ENCODE assay signal across 1 cellular context in the genomic region with DNA sequence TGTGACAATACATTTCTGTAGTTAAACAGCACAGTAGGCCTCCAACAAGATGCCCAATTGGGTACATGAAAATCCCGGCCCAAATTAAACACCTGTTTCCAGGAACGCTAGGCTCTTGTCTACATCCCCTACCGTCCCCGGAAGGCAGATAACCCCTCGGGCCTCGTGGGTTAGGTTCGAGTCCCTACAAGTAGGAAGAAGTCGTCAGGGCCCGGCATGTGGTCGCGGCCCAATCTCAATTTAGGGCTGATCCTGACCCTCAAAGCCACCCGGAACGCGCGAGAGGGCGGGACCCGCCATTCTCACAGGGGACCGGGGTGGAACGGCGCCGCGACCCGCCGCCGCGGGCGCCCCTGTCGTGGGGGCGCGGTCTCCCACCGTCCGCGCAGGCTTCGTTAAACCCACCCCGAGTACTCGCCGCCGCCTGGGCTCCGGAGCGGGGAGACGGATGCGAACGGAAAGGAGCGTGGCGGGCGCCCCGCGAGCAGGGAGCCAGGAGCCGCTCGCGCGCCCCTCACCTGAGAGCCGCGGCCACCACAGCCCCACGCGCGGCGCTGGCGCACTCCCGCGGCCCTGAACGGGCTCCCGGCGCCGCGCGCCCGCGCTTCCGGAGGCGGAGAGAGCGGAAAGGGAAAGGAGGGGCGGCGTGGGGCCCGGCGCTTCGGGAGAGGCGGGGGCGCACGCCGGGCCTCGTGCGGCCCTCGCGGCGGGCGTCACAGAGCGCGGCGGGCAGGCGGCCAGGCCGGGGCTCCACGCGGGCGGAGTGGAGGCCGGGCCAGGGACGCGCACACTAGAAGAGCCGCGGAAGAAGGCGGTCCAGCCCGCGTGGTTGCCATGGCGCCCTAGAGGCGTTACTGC.
TF ChIP-seq lines count a peak whose summit lies in the region.

TSS of gene CFAP97 (minus strand) at position 621 of the 858 bp plus-strand sequence. CDS start 12,804 bp downstream, outside the sequence.

TF ChIP-seq in HepG2, 621 proteins besides CTCF, POLR2A, EP300 and RAD21 (continued from another document and continues in another):
- TF ChIP-seq, protein P1, sequence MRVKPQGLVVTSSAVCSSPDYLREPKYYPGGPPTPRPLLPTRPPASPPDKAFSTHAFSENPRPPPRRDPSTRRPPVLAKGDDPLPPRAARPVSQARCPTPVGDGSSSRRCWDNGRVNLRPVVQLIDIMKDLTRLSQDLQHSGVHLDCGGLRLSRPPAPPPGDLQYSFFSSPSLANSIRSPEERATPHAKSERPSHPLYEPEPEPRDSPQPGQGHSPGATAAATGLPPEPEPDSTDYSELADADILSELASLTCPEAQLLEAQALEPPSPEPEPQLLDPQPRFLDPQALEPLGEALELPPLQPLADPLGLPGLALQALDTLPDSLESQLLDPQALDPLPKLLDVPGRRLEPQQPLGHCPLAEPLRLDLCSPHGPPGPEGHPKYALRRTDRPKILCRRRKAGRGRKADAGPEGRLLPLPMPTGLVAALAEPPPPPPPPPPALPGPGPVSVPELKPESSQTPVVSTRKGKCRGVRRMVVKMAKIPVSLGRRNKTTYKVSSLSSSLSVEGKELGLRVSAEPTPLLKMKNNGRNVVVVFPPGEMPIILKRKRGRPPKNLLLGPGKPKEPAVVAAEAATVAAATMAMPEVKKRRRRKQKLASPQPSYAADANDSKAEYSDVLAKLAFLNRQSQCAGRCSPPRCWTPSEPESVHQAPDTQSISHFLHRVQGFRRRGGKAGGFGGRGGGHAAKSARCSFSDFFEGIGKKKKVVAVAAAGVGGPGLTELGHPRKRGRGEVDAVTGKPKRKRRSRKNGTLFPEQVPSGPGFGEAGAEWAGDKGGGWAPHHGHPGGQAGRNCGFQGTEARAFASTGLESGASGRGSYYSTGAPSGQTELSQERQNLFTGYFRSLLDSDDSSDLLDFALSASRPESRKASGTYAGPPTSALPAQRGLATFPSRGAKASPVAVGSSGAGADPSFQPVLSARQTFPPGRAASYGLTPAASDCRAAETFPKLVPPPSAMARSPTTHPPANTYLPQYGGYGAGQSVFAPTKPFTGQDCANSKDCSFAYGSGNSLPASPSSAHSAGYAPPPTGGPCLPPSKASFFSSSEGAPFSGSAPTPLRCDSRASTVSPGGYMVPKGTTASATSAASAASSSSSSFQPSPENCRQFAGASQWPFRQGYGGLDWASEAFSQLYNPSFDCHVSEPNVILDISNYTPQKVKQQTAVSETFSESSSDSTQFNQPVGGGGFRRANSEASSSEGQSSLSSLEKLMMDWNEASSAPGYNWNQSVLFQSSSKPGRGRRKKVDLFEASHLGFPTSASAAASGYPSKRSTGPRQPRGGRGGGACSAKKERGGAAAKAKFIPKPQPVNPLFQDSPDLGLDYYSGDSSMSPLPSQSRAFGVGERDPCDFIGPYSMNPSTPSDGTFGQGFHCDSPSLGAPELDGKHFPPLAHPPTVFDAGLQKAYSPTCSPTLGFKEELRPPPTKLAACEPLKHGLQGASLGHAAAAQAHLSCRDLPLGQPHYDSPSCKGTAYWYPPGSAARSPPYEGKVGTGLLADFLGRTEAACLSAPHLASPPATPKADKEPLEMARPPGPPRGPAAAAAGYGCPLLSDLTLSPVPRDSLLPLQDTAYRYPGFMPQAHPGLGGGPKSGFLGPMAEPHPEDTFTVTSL (CRISPR knock-in tag; IDR thresholded peaks at IDR 0.05; ENCODE audit: borderline replicate concordance): 0 out of 2 replicates have a peak, but pooled peaks have one; percentile 28
- TF ChIP-seq ZSCAN25 (CRISPR knock-in tag; IDR thresholded peaks at IDR 0.05): no peak
- 0 out of 2 replicates have a peak, but pooled peaks have one; percentile 16 for TF ChIP-seq SKIL (CRISPR knock-in tag; IDR thresholded peaks at IDR 0.05; ENCODE audit: borderline replicate concordance)
- no peak for TF ChIP-seq SMARCE1 (IDR thresholded peaks at IDR 0.05; ENCODE audit: borderline replicate concordance)
- TF ChIP-seq, protein P2, sequence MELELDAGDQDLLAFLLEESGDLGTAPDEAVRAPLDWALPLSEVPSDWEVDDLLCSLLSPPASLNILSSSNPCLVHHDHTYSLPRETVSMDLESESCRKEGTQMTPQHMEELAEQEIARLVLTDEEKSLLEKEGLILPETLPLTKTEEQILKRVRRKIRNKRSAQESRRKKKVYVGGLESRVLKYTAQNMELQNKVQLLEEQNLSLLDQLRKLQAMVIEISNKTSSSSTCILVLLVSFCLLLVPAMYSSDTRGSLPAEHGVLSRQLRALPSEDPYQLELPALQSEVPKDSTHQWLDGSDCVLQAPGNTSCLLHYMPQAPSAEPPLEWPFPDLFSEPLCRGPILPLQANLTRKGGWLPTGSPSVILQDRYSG (CRISPR knock-in tag; IDR thresholded peaks at IDR 0.05): 0 out of 2 replicates have a peak, but pooled peaks have one; percentile 37
- no peak for TF ChIP-seq LCORL (IDR thresholded peaks at IDR 0.05)
- TF ChIP-seq LCORL (CRISPR knock-in tag; IDR thresholded peaks at IDR 0.05): no peak
- TF ChIP-seq ZBTB42 (CRISPR knock-in tag; IDR thresholded peaks at IDR 0.05): no peak
- TF ChIP-seq, protein P3, sequence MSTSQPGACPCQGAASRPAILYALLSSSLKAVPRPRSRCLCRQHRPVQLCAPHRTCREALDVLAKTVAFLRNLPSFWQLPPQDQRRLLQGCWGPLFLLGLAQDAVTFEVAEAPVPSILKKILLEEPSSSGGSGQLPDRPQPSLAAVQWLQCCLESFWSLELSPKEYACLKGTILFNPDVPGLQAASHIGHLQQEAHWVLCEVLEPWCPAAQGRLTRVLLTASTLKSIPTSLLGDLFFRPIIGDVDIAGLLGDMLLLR (CRISPR knock-in tag; IDR thresholded peaks at IDR 0.05): peak; percentile 38; the same call in 1 of the 2 replicates
- TF ChIP-seq ZFP36L2 (CRISPR knock-in tag; IDR thresholded peaks at IDR 0.05): no peak
- peak; percentile 77 for TF ChIP-seq GABPB1 (CRISPR knock-in tag; IDR thresholded peaks at IDR 0.05)
- TF ChIP-seq ZBTB37 (CRISPR knock-in tag; IDR thresholded peaks at IDR 0.05): 0 out of 2 replicates have a peak, but pooled peaks have one; percentile 10
- TF ChIP-seq ZNF841 (CRISPR knock-in tag; IDR thresholded peaks at IDR 0.05; ENCODE audit: borderline replicate concordance): peak; percentile 22; the same call in 1 of the 2 replicates
- no peak for TF ChIP-seq ZNF550 (CRISPR knock-in tag; IDR thresholded peaks at IDR 0.05; ENCODE audit: borderline replicate concordance)
- no peak for TF ChIP-seq ZNF335 (CRISPR knock-in tag; IDR thresholded peaks at IDR 0.05)
- TF ChIP-seq ZNF589 (CRISPR knock-in tag; conservative IDR thresholded peaks at IDR 0.05): 0 out of 2 replicates have a peak, but pooled peaks have one; percentile 50
- no peak for TF ChIP-seq ZNF337 (CRISPR knock-in tag; IDR thresholded peaks at IDR 0.05; ENCODE audit: borderline replicate concordance, low read depth)
- no peak for TF ChIP-seq ELF4 (CRISPR knock-in tag; IDR thresholded peaks at IDR 0.05; ENCODE audit: borderline replicate concordance)
- TF ChIP-seq HNRNPLL (IDR thresholded peaks at IDR 0.05; ENCODE audit: low read depth, low read length, poor library complexity, severe bottlenecking): peak; percentile 60
- TF ChIP-seq SALL2 (CRISPR knock-in tag; IDR thresholded peaks at IDR 0.05): peak; percentile 83
- peak; percentile 14; the same call in 1 of the 2 replicates for TF ChIP-seq MAZ (IDR thresholded peaks at IDR 0.05; ENCODE audit: borderline replicate concordance, low read depth, low read length)
- peak; percentile 87 for TF ChIP-seq MAZ (CRISPR knock-in tag; IDR thresholded peaks at IDR 0.05; ENCODE audit: low read depth)
- 0 out of 2 replicates have a peak, but pooled peaks have one; percentile 44 for TF ChIP-seq ZNF232 (CRISPR knock-in tag; IDR thresholded peaks at IDR 0.05; ENCODE audit: borderline replicate concordance)
- TF ChIP-seq CEBPZ (IDR thresholded peaks at IDR 0.05; ENCODE audit: low read length): no peak
- TF ChIP-seq ZNF432 (CRISPR knock-in tag; IDR thresholded peaks at IDR 0.05; ENCODE audit: borderline replicate concordance): no peak
- TF ChIP-seq, protein P4, sequence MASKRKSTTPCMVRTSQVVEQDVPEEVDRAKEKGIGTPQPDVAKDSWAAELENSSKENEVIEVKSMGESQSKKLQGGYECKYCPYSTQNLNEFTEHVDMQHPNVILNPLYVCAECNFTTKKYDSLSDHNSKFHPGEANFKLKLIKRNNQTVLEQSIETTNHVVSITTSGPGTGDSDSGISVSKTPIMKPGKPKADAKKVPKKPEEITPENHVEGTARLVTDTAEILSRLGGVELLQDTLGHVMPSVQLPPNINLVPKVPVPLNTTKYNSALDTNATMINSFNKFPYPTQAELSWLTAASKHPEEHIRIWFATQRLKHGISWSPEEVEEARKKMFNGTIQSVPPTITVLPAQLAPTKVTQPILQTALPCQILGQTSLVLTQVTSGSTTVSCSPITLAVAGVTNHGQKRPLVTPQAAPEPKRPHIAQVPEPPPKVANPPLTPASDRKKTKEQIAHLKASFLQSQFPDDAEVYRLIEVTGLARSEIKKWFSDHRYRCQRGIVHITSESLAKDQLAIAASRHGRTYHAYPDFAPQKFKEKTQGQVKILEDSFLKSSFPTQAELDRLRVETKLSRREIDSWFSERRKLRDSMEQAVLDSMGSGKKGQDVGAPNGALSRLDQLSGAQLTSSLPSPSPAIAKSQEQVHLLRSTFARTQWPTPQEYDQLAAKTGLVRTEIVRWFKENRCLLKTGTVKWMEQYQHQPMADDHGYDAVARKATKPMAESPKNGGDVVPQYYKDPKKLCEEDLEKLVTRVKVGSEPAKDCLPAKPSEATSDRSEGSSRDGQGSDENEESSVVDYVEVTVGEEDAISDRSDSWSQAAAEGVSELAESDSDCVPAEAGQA (IDR thresholded peaks at IDR 0.05; ENCODE audit: low read depth): no peak; the same call in 1 of the 2 replicates
- TF ChIP-seq, protein P4 (CRISPR knock-in tag; IDR thresholded peaks at IDR 0.05; ENCODE audit: borderline replicate concordance): peak; percentile 56; the same call in 1 of the 2 replicates
- no peak for TF ChIP-seq E2F1 (CRISPR knock-in tag; IDR thresholded peaks at IDR 0.05)
- peak; percentile 4 for TF ChIP-seq ZEB1 (IDR thresholded peaks at IDR 0.05; ENCODE audit: insufficient replicate concordance, low read depth)
